In genomic region chr15:75887178-75887577, GRCh38 we compare ENCODE assay signal across 1 cellular context.
TF ChIP-seq lines count a peak whose summit lies in the region.

No MANE protein-coding gene starts in this region.

TF ChIP-seq in SK-N-SH treated with all-trans-retinoic acid at 6 μM for 48 hours, 23 proteins besides CTCF, POLR2A, EP300 and RAD21:
- TF ChIP-seq TSHZ2 (CRISPR knock-in tag; IDR thresholded peaks at IDR 0.05) = no peak
- TF ChIP-seq ZC3H10 (CRISPR knock-in tag; IDR thresholded peaks at IDR 0.05) = no peak
- TF ChIP-seq SNAI2 (CRISPR knock-in tag; IDR thresholded peaks at IDR 0.05) = no peak
- no peak for TF ChIP-seq ZNF70 (CRISPR knock-in tag; IDR thresholded peaks at IDR 0.05)
- no peak for TF ChIP-seq POU6F1 (CRISPR knock-in tag; IDR thresholded peaks at IDR 0.05; ENCODE audit: borderline replicate concordance, low read depth)
- no peak for TF ChIP-seq ESRRG (CRISPR knock-in tag; IDR thresholded peaks at IDR 0.05)
- TF ChIP-seq ZFP3 (CRISPR knock-in tag; IDR thresholded peaks at IDR 0.05) = no peak
- no peak for TF ChIP-seq ISL1 (CRISPR knock-in tag; IDR thresholded peaks at IDR 0.05)
- TF ChIP-seq PATZ1 (CRISPR knock-in tag; IDR thresholded peaks at IDR 0.05; ENCODE audit: borderline replicate concordance) = no peak
- TF ChIP-seq TOX (CRISPR knock-in tag; IDR thresholded peaks at IDR 0.05; ENCODE audit: borderline replicate concordance) = no peak
- no peak for TF ChIP-seq PPARA (CRISPR knock-in tag; IDR thresholded peaks at IDR 0.05; ENCODE audit: borderline replicate concordance)
- no peak for TF ChIP-seq ARNTL (CRISPR knock-in tag; IDR thresholded peaks at IDR 0.05; ENCODE audit: borderline replicate concordance, low read depth)
- no peak for TF ChIP-seq CSDC2 (CRISPR knock-in tag; IDR thresholded peaks at IDR 0.05)
- TF ChIP-seq CSRNP3 (CRISPR knock-in tag; IDR thresholded peaks at IDR 0.05) = no peak
- TF ChIP-seq ZNF565 (CRISPR knock-in tag; conservative IDR thresholded peaks at IDR 0.05; ENCODE audit: low read depth) = no peak
- no peak for TF ChIP-seq OSR1 (CRISPR knock-in tag; IDR thresholded peaks at IDR 0.05)
- TF ChIP-seq TCF4 (CRISPR knock-in tag; IDR thresholded peaks at IDR 0.05; ENCODE audit: borderline replicate concordance) = no peak
- TF ChIP-seq ZFP30 (CRISPR knock-in tag; IDR thresholded peaks at IDR 0.05) = no peak
- TF ChIP-seq CREB5 (CRISPR knock-in tag; IDR thresholded peaks at IDR 0.05; ENCODE audit: low read depth) = no peak
- no peak for TF ChIP-seq BACH2 (CRISPR knock-in tag; IDR thresholded peaks at IDR 0.05; ENCODE audit: borderline replicate concordance)
